Comparison of ENCODE assay signal across 1 cellular context in the genomic region with DNA sequence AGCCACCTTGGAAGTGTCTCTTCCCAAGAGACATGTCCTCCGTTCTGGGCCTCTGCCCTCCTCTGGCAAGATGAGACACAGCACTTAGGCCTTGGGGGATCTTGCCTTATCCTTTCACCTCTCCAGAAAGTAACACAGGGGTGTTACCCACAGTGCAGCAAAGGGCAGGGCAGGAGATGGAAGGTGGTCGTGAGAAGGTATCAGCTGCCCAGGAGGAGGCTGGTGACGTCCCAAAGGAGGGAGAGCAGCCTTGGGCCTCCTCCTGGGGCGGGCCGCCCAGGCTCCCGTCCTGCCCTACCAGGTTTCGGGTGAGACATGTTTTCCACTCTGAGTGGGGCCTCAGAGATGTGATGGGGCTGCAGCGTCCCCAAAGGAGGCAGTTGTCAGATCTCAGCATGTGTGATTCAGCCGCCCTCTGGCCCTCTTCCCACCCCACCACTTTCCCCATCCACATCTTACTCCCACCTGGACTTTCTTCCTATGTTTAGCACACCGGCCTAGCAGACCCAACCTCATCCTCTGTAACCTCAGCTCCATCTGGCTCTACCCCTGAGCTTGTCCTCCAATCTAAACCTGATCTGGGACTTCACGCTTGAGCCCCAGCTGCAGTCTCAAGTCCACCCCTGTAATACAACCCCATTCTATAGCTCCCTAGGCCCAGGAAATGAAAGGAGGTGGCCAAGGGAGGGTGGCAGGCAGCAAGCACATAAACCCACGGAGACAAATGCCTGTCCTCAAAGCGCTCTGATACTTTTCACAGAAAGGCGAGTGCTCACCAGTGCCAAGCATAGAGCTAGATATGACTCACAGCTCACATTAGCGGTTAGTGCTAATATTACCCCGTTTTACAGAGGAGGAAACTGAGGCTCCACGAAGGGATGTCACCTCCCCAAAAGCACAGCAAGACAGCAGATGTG.
TF ChIP-seq lines count a peak whose summit lies in the region.

No MANE protein-coding gene starts in this region.

TF ChIP-seq in GM12878, 131 proteins besides CTCF, POLR2A, EP300 and RAD21 (continued from another document and continues in another):
- TF ChIP-seq, protein P1, sequence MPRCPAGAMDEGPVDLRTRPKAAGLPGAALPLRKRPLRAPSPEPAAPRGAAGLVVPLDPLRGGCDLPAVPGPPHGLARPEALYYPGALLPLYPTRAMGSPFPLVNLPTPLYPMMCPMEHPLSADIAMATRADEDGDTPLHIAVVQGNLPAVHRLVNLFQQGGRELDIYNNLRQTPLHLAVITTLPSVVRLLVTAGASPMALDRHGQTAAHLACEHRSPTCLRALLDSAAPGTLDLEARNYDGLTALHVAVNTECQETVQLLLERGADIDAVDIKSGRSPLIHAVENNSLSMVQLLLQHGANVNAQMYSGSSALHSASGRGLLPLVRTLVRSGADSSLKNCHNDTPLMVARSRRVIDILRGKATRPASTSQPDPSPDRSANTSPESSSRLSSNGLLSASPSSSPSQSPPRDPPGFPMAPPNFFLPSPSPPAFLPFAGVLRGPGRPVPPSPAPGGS (IDR thresholded peaks at IDR 0.05; ENCODE audit: borderline replicate concordance, insufficient read depth, low read depth, low read length, poor library complexity, severe bottlenecking), result no peak
- TF ChIP-seq EGR1 (IDR thresholded peaks at IDR 0.05; ENCODE audit: borderline replicate concordance in 1 of 2, low read depth in 2 of 2, low read length in 2 of 2), result no peak
- TF ChIP-seq JUND (IDR thresholded peaks at IDR 0.05; ENCODE audit: low read depth, low read length), result no peak; the same call in 1 of the 2 replicates
- TF ChIP-seq STAT3 (IDR thresholded peaks at IDR 0.05; ENCODE audit: low read depth, low read length), result no peak
- TF ChIP-seq, protein P2, sequence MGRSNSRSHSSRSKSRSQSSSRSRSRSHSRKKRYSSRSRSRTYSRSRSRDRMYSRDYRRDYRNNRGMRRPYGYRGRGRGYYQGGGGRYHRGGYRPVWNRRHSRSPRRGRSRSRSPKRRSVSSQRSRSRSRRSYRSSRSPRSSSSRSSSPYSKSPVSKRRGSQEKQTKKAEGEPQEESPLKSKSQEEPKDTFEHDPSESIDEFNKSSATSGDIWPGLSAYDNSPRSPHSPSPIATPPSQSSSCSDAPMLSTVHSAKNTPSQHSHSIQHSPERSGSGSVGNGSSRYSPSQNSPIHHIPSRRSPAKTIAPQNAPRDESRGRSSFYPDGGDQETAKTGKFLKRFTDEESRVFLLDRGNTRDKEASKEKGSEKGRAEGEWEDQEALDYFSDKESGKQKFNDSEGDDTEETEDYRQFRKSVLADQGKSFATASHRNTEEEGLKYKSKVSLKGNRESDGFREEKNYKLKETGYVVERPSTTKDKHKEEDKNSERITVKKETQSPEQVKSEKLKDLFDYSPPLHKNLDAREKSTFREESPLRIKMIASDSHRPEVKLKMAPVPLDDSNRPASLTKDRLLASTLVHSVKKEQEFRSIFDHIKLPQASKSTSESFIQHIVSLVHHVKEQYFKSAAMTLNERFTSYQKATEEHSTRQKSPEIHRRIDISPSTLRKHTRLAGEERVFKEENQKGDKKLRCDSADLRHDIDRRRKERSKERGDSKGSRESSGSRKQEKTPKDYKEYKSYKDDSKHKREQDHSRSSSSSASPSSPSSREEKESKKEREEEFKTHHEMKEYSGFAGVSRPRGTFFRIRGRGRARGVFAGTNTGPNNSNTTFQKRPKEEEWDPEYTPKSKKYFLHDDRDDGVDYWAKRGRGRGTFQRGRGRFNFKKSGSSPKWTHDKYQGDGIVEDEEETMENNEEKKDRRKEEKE (IDR thresholded peaks at IDR 0.05), result no peak
- 0 out of 2 replicates have a peak, but pooled peaks have one; percentile 47 for TF ChIP-seq MTA2 (IDR thresholded peaks at IDR 0.05; ENCODE audit: low read depth)
- no peak for TF ChIP-seq ZNF274 (IDR thresholded peaks at IDR 0.05; ENCODE audit: insufficient read depth, insufficient read length)
- TF ChIP-seq SREBF2 (IDR thresholded peaks at IDR 0.05; ENCODE audit: low read length), result no peak
- peak; percentile 68 for TF ChIP-seq JUNB (IDR thresholded peaks at IDR 0.05)
- no peak for TF ChIP-seq SIX5 (IDR thresholded peaks at IDR 0.05; ENCODE audit: low read depth, low read length, severe bottlenecking)
- TF ChIP-seq NRF1 (conservative IDR thresholded peaks at IDR 0.05; ENCODE audit: low read depth, low read length), result no peak
- TF ChIP-seq, protein P3, sequence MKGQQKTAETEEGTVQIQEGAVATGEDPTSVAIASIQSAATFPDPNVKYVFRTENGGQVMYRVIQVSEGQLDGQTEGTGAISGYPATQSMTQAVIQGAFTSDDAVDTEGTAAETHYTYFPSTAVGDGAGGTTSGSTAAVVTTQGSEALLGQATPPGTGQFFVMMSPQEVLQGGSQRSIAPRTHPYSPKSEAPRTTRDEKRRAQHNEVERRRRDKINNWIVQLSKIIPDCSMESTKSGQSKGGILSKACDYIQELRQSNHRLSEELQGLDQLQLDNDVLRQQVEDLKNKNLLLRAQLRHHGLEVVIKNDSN (IDR thresholded peaks at IDR 0.05; ENCODE audit: borderline replicate concordance, extremely low read length, insufficient read depth, low read depth, low read length), result no peak
- no peak for TF ChIP-seq TCF12 (IDR thresholded peaks at IDR 0.05; ENCODE audit: low read depth, low read length)
- TF ChIP-seq KAT2A (conservative IDR thresholded peaks at IDR 0.05; ENCODE audit: control insufficient read depth, low read depth, low read length), result no peak
- TF ChIP-seq, protein P4, sequence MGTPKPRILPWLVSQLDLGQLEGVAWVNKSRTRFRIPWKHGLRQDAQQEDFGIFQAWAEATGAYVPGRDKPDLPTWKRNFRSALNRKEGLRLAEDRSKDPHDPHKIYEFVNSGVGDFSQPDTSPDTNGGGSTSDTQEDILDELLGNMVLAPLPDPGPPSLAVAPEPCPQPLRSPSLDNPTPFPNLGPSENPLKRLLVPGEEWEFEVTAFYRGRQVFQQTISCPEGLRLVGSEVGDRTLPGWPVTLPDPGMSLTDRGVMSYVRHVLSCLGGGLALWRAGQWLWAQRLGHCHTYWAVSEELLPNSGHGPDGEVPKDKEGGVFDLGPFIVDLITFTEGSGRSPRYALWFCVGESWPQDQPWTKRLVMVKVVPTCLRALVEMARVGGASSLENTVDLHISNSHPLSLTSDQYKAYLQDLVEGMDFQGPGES (IDR thresholded peaks at IDR 0.05), result no peak
- TF ChIP-seq CREM (IDR thresholded peaks at IDR 0.05; ENCODE audit: low read depth), result 0 out of 2 replicates have a peak, but pooled peaks have one; percentile 0
- TF ChIP-seq NFIC (IDR thresholded peaks at IDR 0.05; ENCODE audit: low read depth, low read length), result 0 out of 2 replicates have a peak, but pooled peaks have one; percentile 31
- no peak for TF ChIP-seq LARP7 (IDR thresholded peaks at IDR 0.05)
- TF ChIP-seq NFXL1 (IDR thresholded peaks at IDR 0.05; ENCODE audit: borderline replicate concordance), result no peak
- no peak for TF ChIP-seq TCF7 (IDR thresholded peaks at IDR 0.05; ENCODE audit: borderline replicate concordance)
- no peak for TF ChIP-seq TARDBP (IDR thresholded peaks at IDR 0.05; ENCODE audit: borderline replicate concordance)
- no peak for TF ChIP-seq SMAD1 (IDR thresholded peaks at IDR 0.05; ENCODE audit: low read depth, partially characterized antibody)
- TF ChIP-seq NR2F1 (conservative IDR thresholded peaks at IDR 0.05), result no peak
- TF ChIP-seq ESRRA (IDR thresholded peaks at IDR 0.05; ENCODE audit: low read length), result no peak
- no peak for TF ChIP-seq EED (IDR thresholded peaks at IDR 0.05; ENCODE audit: low read depth)
- TF ChIP-seq, protein P5, sequence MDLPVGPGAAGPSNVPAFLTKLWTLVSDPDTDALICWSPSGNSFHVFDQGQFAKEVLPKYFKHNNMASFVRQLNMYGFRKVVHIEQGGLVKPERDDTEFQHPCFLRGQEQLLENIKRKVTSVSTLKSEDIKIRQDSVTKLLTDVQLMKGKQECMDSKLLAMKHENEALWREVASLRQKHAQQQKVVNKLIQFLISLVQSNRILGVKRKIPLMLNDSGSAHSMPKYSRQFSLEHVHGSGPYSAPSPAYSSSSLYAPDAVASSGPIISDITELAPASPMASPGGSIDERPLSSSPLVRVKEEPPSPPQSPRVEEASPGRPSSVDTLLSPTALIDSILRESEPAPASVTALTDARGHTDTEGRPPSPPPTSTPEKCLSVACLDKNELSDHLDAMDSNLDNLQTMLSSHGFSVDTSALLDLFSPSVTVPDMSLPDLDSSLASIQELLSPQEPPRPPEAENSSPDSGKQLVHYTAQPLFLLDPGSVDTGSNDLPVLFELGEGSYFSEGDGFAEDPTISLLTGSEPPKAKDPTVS (IDR thresholded peaks at IDR 0.05; ENCODE audit: low read depth, low read length), result no peak
- peak; percentile 64; the same call in 1 of the 2 replicates for TF ChIP-seq SMARCA5 (IDR thresholded peaks at IDR 0.05)
- no peak for TF ChIP-seq ASH2L (IDR thresholded peaks at IDR 0.05; ENCODE audit: borderline replicate concordance, low read depth)
- no peak; the same call in none of the 2 replicates for TF ChIP-seq DPF2 (IDR thresholded peaks at IDR 0.05)
- no peak for TF ChIP-seq FOXK2 (IDR thresholded peaks at IDR 0.05)
- TF ChIP-seq TBL1XR1 (IDR thresholded peaks at IDR 0.05; ENCODE audit: low read depth, low read length), result no peak
- TF ChIP-seq, protein P6, sequence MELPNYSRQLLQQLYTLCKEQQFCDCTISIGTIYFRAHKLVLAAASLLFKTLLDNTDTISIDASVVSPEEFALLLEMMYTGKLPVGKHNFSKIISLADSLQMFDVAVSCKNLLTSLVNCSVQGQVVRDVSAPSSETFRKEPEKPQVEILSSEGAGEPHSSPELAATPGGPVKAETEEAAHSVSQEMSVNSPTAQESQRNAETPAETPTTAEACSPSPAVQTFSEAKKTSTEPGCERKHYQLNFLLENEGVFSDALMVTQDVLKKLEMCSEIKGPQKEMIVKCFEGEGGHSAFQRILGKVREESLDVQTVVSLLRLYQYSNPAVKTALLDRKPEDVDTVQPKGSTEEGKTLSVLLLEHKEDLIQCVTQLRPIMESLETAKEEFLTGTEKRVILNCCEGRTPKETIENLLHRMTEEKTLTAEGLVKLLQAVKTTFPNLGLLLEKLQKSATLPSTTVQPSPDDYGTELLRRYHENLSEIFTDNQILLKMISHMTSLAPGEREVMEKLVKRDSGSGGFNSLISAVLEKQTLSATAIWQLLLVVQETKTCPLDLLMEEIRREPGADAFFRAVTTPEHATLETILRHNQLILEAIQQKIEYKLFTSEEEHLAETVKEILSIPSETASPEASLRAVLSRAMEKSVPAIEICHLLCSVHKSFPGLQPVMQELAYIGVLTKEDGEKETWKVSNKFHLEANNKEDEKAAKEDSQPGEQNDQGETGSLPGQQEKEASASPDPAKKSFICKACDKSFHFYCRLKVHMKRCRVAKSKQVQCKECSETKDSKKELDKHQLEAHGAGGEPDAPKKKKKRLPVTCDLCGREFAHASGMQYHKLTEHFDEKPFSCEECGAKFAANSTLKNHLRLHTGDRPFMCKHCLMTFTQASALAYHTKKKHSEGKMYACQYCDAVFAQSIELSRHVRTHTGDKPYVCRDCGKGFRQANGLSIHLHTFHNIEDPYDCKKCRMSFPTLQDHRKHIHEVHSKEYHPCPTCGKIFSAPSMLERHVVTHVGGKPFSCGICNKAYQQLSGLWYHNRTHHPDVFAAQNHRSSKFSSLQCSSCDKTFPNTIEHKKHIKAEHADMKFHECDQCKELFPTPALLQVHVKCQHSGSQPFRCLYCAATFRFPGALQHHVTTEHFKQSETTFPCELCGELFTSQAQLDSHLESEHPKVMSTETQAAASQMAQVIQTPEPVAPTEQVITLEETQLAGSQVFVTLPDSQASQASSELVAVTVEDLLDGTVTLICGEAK (IDR thresholded peaks at IDR 0.05; ENCODE audit: borderline replicate concordance), result no peak; the same call in 1 of the 2 replicates
- TF ChIP-seq IRF4 (IDR thresholded peaks at IDR 0.05; ENCODE audit: low read depth, low read length), result peak; percentile 62; the same call in 1 of the 2 replicates
- TF ChIP-seq, protein P7, sequence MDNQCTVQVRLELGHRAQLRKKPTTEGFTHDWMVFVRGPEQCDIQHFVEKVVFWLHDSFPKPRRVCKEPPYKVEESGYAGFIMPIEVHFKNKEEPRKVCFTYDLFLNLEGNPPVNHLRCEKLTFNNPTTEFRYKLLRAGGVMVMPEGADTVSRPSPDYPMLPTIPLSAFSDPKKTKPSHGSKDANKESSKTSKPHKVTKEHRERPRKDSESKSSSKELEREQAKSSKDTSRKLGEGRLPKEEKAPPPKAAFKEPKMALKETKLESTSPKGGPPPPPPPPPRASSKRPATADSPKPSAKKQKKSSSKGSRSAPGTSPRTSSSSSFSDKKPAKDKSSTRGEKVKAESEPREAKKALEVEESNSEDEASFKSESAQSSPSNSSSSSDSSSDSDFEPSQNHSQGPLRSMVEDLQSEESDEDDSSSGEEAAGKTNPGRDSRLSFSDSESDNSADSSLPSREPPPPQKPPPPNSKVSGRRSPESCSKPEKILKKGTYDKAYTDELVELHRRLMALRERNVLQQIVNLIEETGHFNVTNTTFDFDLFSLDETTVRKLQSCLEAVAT (IDR thresholded peaks at IDR 0.05), result peak; percentile 25; the same call in 1 of the 2 replicates
- TF ChIP-seq MEF2B (IDR thresholded peaks at IDR 0.05; ENCODE audit: partially characterized antibody, poor library complexity, severe bottlenecking), result peak; percentile 31
- no peak for TF ChIP-seq ZNF217 (IDR thresholded peaks at IDR 0.05)
- TF ChIP-seq POU2F2 (IDR thresholded peaks at IDR 0.05; ENCODE audit: borderline replicate concordance, low read depth, low read length), result no peak
- 0 out of 2 replicates have a peak, but pooled peaks have one; percentile 31 for TF ChIP-seq CBFB (IDR thresholded peaks at IDR 0.05; ENCODE audit: low read depth)
- TF ChIP-seq CHD1 (IDR thresholded peaks at IDR 0.05; ENCODE audit: low read depth, low read length), result no peak
- no peak for TF ChIP-seq POLR2AphosphoS5 (IDR thresholded peaks at IDR 0.05; ENCODE audit: low read length)
- TF ChIP-seq, protein P8, sequence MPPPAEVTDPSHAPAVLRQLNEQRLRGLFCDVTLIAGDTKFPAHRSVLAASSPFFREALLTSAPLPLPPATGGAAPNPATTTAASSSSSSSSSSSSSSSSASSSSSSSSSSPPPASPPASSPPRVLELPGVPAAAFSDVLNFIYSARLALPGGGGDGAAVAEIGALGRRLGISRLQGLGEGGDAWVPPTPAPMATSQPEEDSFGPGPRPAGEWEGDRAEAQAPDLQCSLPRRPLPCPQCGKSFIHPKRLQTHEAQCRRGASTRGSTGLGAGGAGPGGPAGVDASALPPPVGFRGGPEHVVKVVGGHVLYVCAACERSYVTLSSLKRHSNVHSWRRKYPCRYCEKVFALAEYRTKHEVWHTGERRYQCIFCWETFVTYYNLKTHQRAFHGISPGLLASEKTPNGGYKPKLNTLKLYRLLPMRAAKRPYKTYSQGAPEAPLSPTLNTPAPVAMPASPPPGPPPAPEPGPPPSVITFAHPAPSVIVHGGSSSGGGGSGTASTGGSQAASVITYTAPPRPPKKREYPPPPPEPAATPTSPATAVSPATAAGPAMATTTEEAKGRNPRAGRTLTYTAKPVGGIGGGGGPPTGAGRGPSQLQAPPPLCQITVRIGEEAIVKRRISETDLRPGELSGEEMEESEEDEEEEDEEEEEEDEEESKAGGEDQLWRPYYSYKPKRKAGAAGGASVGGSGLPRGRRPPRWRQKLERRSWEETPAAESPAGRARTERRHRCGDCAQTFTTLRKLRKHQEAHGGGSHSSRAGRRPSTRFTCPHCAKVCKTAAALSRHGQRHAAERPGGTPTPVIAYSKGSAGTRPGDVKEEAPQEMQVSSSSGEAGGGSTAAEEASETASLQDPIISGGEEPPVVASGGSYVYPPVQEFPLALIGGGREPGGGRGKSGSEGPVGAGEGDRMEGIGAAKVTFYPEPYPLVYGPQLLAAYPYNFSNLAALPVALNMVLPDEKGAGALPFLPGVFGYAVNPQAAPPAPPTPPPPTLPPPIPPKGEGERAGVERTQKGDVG (CRISPR knock-in tag; IDR thresholded peaks at IDR 0.05), result no peak
